In genomic region chr10:47165168-47165710, GRCh38 we compare ENCODE assay signal across 1 cellular context.
TF ChIP-seq lines count a peak whose summit lies in the region.

No MANE protein-coding gene starts in this region.

TF ChIP-seq in GM23338, 12 proteins besides CTCF, POLR2A, EP300 and RAD21 (continued from another document):
- TF ChIP-seq REST (IDR thresholded peaks at IDR 0.05; ENCODE audit: unreplicated experiment) = no peak
- TF ChIP-seq ZNF114 (CRISPR knock-in tag; IDR thresholded peaks at IDR 0.05) = no peak
- TF ChIP-seq ZNF331 (CRISPR knock-in tag; IDR thresholded peaks at IDR 0.05; ENCODE audit: low read depth) = no peak
- no peak for TF ChIP-seq JUNB (IDR thresholded peaks at IDR 0.05; ENCODE audit: unreplicated experiment)
- no peak for TF ChIP-seq ETS1 (IDR thresholded peaks at IDR 0.05)
- TF ChIP-seq POLR2AphosphoS5 (IDR thresholded peaks at IDR 0.05; ENCODE audit: low read depth) = no peak
- TF ChIP-seq EZH2phosphoT487 (IDR thresholded peaks at IDR 0.05; ENCODE audit: unreplicated experiment) = no peak
- TF ChIP-seq CREB1 (CRISPR knock-in tag; IDR thresholded peaks at IDR 0.05; ENCODE audit: low read depth) = no peak
- no peak for TF ChIP-seq EZH2 (IDR thresholded peaks at IDR 0.05; ENCODE audit: low read depth, unreplicated experiment)
